Comparison of ENCODE assay signal across 8 cellular contexts in the genomic region with DNA sequence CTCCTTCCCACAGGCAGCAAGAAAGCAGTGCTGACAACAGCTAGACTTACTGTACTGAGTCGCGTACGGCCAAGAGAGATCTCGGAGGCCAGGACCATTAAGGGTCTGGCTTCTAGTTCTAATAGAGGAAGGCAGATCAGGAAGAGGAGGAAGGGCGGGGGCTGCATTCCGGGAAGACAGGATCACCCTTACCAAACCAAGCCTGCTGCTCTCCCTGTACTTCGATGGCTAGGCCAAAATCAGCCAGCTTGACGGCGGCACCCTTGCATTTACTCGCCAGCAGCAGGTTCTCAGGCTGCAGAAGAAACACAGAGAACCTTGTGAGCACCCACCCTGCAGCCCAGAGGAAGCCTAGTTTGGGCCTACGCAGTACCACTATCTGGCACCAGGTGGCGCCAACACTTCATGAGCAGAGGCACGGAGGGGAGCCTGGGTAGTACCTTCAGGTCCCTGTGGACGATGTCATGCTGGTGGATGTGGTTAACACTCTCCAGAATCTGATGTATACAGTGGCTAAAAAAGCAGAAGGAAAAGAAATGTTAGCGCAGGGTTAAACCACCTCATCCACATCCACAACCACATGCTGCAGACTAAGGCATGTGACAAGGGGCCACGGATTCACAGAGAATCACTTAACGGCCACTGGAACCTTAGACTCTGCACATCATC. TPM values are rescaled to one million over a fixed set of nuclear protein-coding genes. Genes with fewer than 3 reads are reported as not detected.
DNase-seq lines count a peak whose midpoint lies in the region; ATAC-seq, FAIRE-seq and TF ChIP-seq lines count a peak whose summit lies in the region.

No MANE protein-coding gene starts in this region.

- peak; percentile 99 for FAIRE-seq in GM12891 (lab: Jason Lieb, UNC)

- H3K27ac ChIP-seq in angular gyrus (ENCODE audit: low read depth, low read length) = peak overlapping the region; percentile 17

- DNase-seq in GM12891 (ENCODE audit: insufficient read length, low spot score) = peak; percentile 85
- DNase-seq in NCI-H1048 (lab: John Stamatoyannopoulos, UW) = peak; percentile 63
- peak; percentile 71 for DNase-seq in T-helper 22 cell (ENCODE audit: low read depth)
- DNase-seq in hepatic stellate cell (ENCODE audit: low spot score) = peak; percentile 91
- DNase-seq in sciatic nerve (ENCODE audit: low spot score) = peak; percentile 93

- ATAC-seq in HG02588 (IDR thresholded peaks at IDR 0.05; ENCODE audit: unreplicated experiment) (peak; percentile 87), sciatic nerve (peak; percentile 83), HG02970 (IDR thresholded peaks at IDR 0.05; ENCODE audit: low FRiP score, unreplicated experiment) (no peak)

- no peak for TF ChIP-seq POLR2A in GM12891 (IDR thresholded peaks at IDR 0.05; ENCODE audit: low read depth, low read length)

- intact Hi-C loops in sciatic nerve (cut with DNase I) = no loop called here

TF ChIP-seq in GM12891, 5 proteins besides CTCF, POLR2A, EP300 and RAD21:
- peak; percentile 76; the same call in 1 of the 2 replicates for TF ChIP-seq POU2F2 (IDR thresholded peaks at IDR 0.05; ENCODE audit: low read depth, low read length)
- TF ChIP-seq PAX5 (IDR thresholded peaks at IDR 0.05; ENCODE audit: insufficient read depth, low read length, severe bottlenecking) = no peak
- 0 out of 2 replicates have a peak, but pooled peaks have one; percentile 12 for TF ChIP-seq SPI1 (IDR thresholded peaks at IDR 0.05; ENCODE audit: low read depth, low read length)

RNA-seq across cellular contexts. Expression of a gene that starts 25.4 kb away (rescaled TPM):
- 10.9 TPM for polyA plus RNA-seq in GM12891 (2012; ENCODE audit: low read depth, missing spikeins)
- 30.5 TPM for total RNA-seq in sciatic nerve

RNA-seq across cellular contexts. Expression of a gene that starts 37.6 kb away (rescaled TPM):
- polyA plus RNA-seq in GM12891 (2012; ENCODE audit: low read depth, missing spikeins) = 14.8 TPM
- total RNA-seq in sciatic nerve = 32.9 TPM
